In genomic region chr2:200373196-200373595, GRCh38 we compare ENCODE assay signal across 11 cellular contexts.
DNase-seq lines count a peak whose midpoint lies in the region; ATAC-seq and TF ChIP-seq lines count a peak whose summit lies in the region.
"Had no signal": no experiment of that assay in that cellular context is flagged by ENCODE, and none has a peak within 500 bp of the region (broad histone marks: within the 10 kb centered on the region; RNA-seq: fewer than 3 reads in every experiment).

No MANE protein-coding gene starts in this region.

- H3K9me3 ChIP-seq in osteoblast (ENCODE audit: low read depth, low read length) (no peaks in the 10 kb centered on the region), WERI-Rb-1 (ENCODE audit: severe bottlenecking) (no peaks in the 10 kb centered on the region)
- H3K9me3 ChIP-seq: uterus had no signal

- peak; percentile 8 for DNase-seq in RPMI8226
- no peak for DNase-seq in osteoblast (ENCODE audit: insufficient read length, low spot score, missing footprints)
- DNase-seq in WERI-Rb-1: no peak
- DNase-seq in medulla oblongata (ENCODE audit: extremely low spot score): no peak
- DNase-seq in effector CD8-positive, alpha-beta T cell (lab: John Stamatoyannopoulos, UW): no peak
- DNase-seq: midbrain, NCI-H1436 treated with DMSO at 0.1 percent for 48 hours, SW 1271, uterus had no signal

- H2AFZ ChIP-seq in osteoblast (ENCODE audit: low read length): no peak overlapping the region

- ATAC-seq in GM18907 (IDR thresholded peaks at IDR 0.05; ENCODE audit: unreplicated experiment): peak; percentile 42
- ATAC-seq in HG02610 (IDR thresholded peaks at IDR 0.05; ENCODE audit: unreplicated experiment): peak; percentile 48

- H3K36me3 ChIP-seq in osteoblast (ENCODE audit: insufficient read depth, low read length) (peaks cover 4% of the 10 kb centered on the region), WERI-Rb-1 (no peaks in the 10 kb centered on the region)
- H3K36me3 ChIP-seq: uterus had no signal

- H3K4me3 ChIP-seq in osteoblast (ENCODE audit: insufficient read depth, low read length) (no peak overlapping the region), WERI-Rb-1 (ENCODE audit: low read depth, low read length) (no peak overlapping the region)
- H3K4me3 ChIP-seq: uterus had no signal

- H3K4me2 ChIP-seq in osteoblast (ENCODE audit: insufficient read depth, low read length): peak overlapping the region; percentile 8

- H3K4me1 ChIP-seq in osteoblast (ENCODE audit: insufficient read depth, low read length): peaks cover 23% of the 10 kb centered on the region

- H3K27ac ChIP-seq in osteoblast (ENCODE audit: low read depth, low read length) (no peak overlapping the region), WERI-Rb-1 (no peak overlapping the region)
- H3K27ac ChIP-seq: uterus had no signal

- H4K20me1 ChIP-seq in osteoblast (ENCODE audit: insufficient read depth, low read length): no peaks in the 10 kb centered on the region

- TF ChIP-seq CTCF in osteoblast (IDR thresholded peaks at IDR 0.05; ENCODE audit: extremely low read depth, low read depth, low read length): no peak
- TF ChIP-seq CTCF in WERI-Rb-1 (IDR thresholded peaks at IDR 0.05; ENCODE audit: low read depth, low read length): no peak

- H3K27me3 ChIP-seq in osteoblast (ENCODE audit: insufficient read depth, low read length) (no peaks in the 10 kb centered on the region), WERI-Rb-1 (ENCODE audit: insufficient read depth, low read depth, severe bottlenecking) (no peaks in the 10 kb centered on the region)
- H3K27me3 ChIP-seq: uterus had no signal

- H3K79me2 ChIP-seq in osteoblast (ENCODE audit: insufficient read depth, low read length): peaks cover 56% of the 10 kb centered on the region
